In genomic region chr12:103809154-103809553, GRCh38 we compare ENCODE assay signal across 19 cellular contexts.
"Had no signal": no experiment of that assay in that cellular context is flagged by ENCODE, and none has a peak within 500 bp of the region (broad histone marks: within the 10 kb centered on the region; RNA-seq: fewer than 3 reads in every experiment).

No MANE protein-coding gene starts in this region.

- H3K9me3 ChIP-seq: neutrophil, ovary, psoas muscle, tibial artery had no signal

- H3K4me3 ChIP-seq: coronary artery, lung, ovary, psoas muscle, tibial artery had no signal

- H3K36me3 ChIP-seq: neutrophil, ovary had no signal

- DNase-seq: activated CD4-positive, alpha-beta memory T cell treated with anti-CD3 and anti-CD28 coated beads for 36 hours; activated CD4-positive, alpha-beta T cell treated with anti-CD3 and anti-CD28 coated beads for 48 hours; activated naive CD4-positive, alpha-beta T cell treated with anti-CD3 and anti-CD28 coated beads for 36 hours; activated T-cell treated with anti-CD3 and anti-CD28 coated beads, Interleukin-2, amount 50 U/mL, for 48 hours; central memory CD4-positive, alpha-beta T cell; midbrain; natural killer cell; ovary; psoas muscle; right cardiac atrium; stimulated activated CD4-positive, alpha-beta T cell treated with anti-CD3 and anti-CD28 coated beads, Interleukin-12 subunit alpha, Interleukin-12 subunit beta, amount 100 ng/mL, for 4 hours; stimulated activated CD4-positive, alpha-beta T cell treated with anti-CD3 and anti-CD28 coated beads, Interleukin-4, amount 100 ng/mL, for 4 hours; substantia nigra; T-helper 1 cell; tibial artery had no signal

- H3K27ac ChIP-seq: epithelial cell of prostate, ovary, psoas muscle had no signal

- H3K27me3 ChIP-seq: neutrophil, ovary, tibial artery had no signal
